Comparison of ENCODE assay signal across 3 cellular contexts in genomic region chr3:115822572-115822971, GRCh38.
A peak's percentile ranks its signal among the peaks of the same experiment; 100 is the strongest.
TF ChIP-seq lines count a peak whose summit lies in the region.

No MANE protein-coding gene starts in this region.

TF ChIP-seq in A549, 52 proteins besides CTCF, POLR2A, EP300 and RAD21:
- TF ChIP-seq JUNB (IDR thresholded peaks at IDR 0.05) = peak; percentile 20; the same call in 1 of the 2 replicates
- no peak for TF ChIP-seq SMC3 (IDR thresholded peaks at IDR 0.05)

TF ChIP-seq in IMR-90, 13 proteins besides CTCF, POLR2A, EP300 and RAD21:
- TF ChIP-seq MAFK (IDR thresholded peaks at IDR 0.05; ENCODE audit: low read depth, low read length) (no peak), SMC3 (IDR thresholded peaks at IDR 0.05; ENCODE audit: low read depth, low read length) (no peak), FOS (IDR thresholded peaks at IDR 0.05; ENCODE audit: low read depth, low read length) (no peak), BHLHE40 (IDR thresholded peaks at IDR 0.05; ENCODE audit: low read depth, low read length) (no peak), MAZ (IDR thresholded peaks at IDR 0.05; ENCODE audit: borderline replicate concordance, low read depth, low read length) (no peak), ELK1 (IDR thresholded peaks at IDR 0.05; ENCODE audit: borderline replicate concordance, low read depth, low read length) (no peak), RCOR1 (IDR thresholded peaks at IDR 0.05; ENCODE audit: insufficient replicate concordance, low read length) (no peak), CHD1 (IDR thresholded peaks at IDR 0.05; ENCODE audit: low read depth, low read length) (no peak), RFX5 (IDR thresholded peaks at IDR 0.05; ENCODE audit: low read depth, low read length) (no peak), NFE2L2 (IDR thresholded peaks at IDR 0.05; ENCODE audit: low read depth, low read length) (no peak), USF2 (IDR thresholded peaks at IDR 0.05; ENCODE audit: low read depth, low read length) (no peak), CEBPB (IDR thresholded peaks at IDR 0.05; ENCODE audit: low read depth, low read length) (no peak), MXI1 (IDR thresholded peaks at IDR 0.05; ENCODE audit: borderline replicate concordance, low read depth, low read length) (no peak)

TF ChIP-seq in HepG2, 621 proteins besides CTCF, POLR2A, EP300 and RAD21 (continues in another document):
- TF ChIP-seq ZNF142 (CRISPR knock-in tag; IDR thresholded peaks at IDR 0.05) = no peak
- no peak for TF ChIP-seq PHB2 (IDR thresholded peaks at IDR 0.05; ENCODE audit: partially characterized antibody)
- TF ChIP-seq TBX2 (CRISPR knock-in tag; IDR thresholded peaks at IDR 0.05; ENCODE audit: borderline replicate concordance) = no peak
- no peak for TF ChIP-seq AHR (CRISPR knock-in tag; IDR thresholded peaks at IDR 0.05)
- TF ChIP-seq IKZF1 (IDR thresholded peaks at IDR 0.05) = no peak
- TF ChIP-seq ZNF746 (CRISPR knock-in tag; IDR thresholded peaks at IDR 0.05) = no peak
- peak; percentile 33; the same call in 1 of the 2 replicates for TF ChIP-seq HHEX (CRISPR knock-in tag; IDR thresholded peaks at IDR 0.05)
- TF ChIP-seq SRF (IDR thresholded peaks at IDR 0.05; ENCODE audit: low read depth, low read length) = no peak
- TF ChIP-seq GLI4 (CRISPR knock-in tag; IDR thresholded peaks at IDR 0.05; ENCODE audit: borderline replicate concordance) = no peak
- TF ChIP-seq KAT8 (CRISPR knock-in tag; IDR thresholded peaks at IDR 0.05) = no peak
- no peak for TF ChIP-seq ZNF704 (CRISPR knock-in tag; IDR thresholded peaks at IDR 0.05; ENCODE audit: borderline replicate concordance)
- no peak for TF ChIP-seq ZNF761 (CRISPR knock-in tag; conservative IDR thresholded peaks at IDR 0.05)
- no peak for TF ChIP-seq ZBTB40 (IDR thresholded peaks at IDR 0.05)
- no peak for TF ChIP-seq ZBTB40 (CRISPR knock-in tag; IDR thresholded peaks at IDR 0.05)
- TF ChIP-seq ZNF660 (CRISPR knock-in tag; IDR thresholded peaks at IDR 0.05; ENCODE audit: borderline replicate concordance, low read depth) = no peak
- no peak for TF ChIP-seq KDM1A (CRISPR knock-in tag; IDR thresholded peaks at IDR 0.05)
- no peak for TF ChIP-seq ZNF263 (CRISPR knock-in tag; IDR thresholded peaks at IDR 0.05)
- no peak for TF ChIP-seq ZNF567 (CRISPR knock-in tag; IDR thresholded peaks at IDR 0.05; ENCODE audit: borderline replicate concordance)
- TF ChIP-seq ZNF337 (CRISPR knock-in tag; IDR thresholded peaks at IDR 0.05; ENCODE audit: borderline replicate concordance, low read depth) = no peak
- TF ChIP-seq ZNF281 (CRISPR knock-in tag; IDR thresholded peaks at IDR 0.05; ENCODE audit: borderline replicate concordance) = no peak
- TF ChIP-seq TAF15 (IDR thresholded peaks at IDR 0.05; ENCODE audit: low read depth, low read length, poor library complexity, severe bottlenecking) = no peak
- TF ChIP-seq ZNF615 (CRISPR knock-in tag; IDR thresholded peaks at IDR 0.05; ENCODE audit: borderline replicate concordance) = no peak
- TF ChIP-seq SMYD3 (CRISPR knock-in tag; IDR thresholded peaks at IDR 0.05) = no peak
- TF ChIP-seq CREB1 (IDR thresholded peaks at IDR 0.05) = no peak
- peak; percentile 51; the same call in 1 of the 2 replicates for TF ChIP-seq CREB1 (CRISPR knock-in tag; IDR thresholded peaks at IDR 0.05)
- no peak for TF ChIP-seq CSRNP1 (CRISPR knock-in tag; IDR thresholded peaks at IDR 0.05)
- no peak for TF ChIP-seq RFXAP (CRISPR knock-in tag; IDR thresholded peaks at IDR 0.05; ENCODE audit: borderline replicate concordance)
- TF ChIP-seq SNAPC5 (CRISPR knock-in tag; IDR thresholded peaks at IDR 0.05; ENCODE audit: borderline replicate concordance) = no peak
- TF ChIP-seq FOXA3 (CRISPR knock-in tag; IDR thresholded peaks at IDR 0.05) = peak; percentile 74
- no peak for TF ChIP-seq RBAK (CRISPR knock-in tag; IDR thresholded peaks at IDR 0.05)
- TF ChIP-seq KMT2B (CRISPR knock-in tag; IDR thresholded peaks at IDR 0.05) = no peak
- no peak for TF ChIP-seq EZH2 (conservative IDR thresholded peaks at IDR 0.05; ENCODE audit: low read depth, low read length)
- TF ChIP-seq ASH2L (IDR thresholded peaks at IDR 0.05; ENCODE audit: insufficient read length, low read depth, low read length) = peak; percentile 17
- TF ChIP-seq KDM4B (CRISPR knock-in tag; IDR thresholded peaks at IDR 0.05) = no peak
- TF ChIP-seq PRMT3 (CRISPR knock-in tag; IDR thresholded peaks at IDR 0.05; ENCODE audit: borderline replicate concordance, low read depth) = no peak
